Comparison of ENCODE assay signal across 8 cellular contexts in the genomic region with DNA sequence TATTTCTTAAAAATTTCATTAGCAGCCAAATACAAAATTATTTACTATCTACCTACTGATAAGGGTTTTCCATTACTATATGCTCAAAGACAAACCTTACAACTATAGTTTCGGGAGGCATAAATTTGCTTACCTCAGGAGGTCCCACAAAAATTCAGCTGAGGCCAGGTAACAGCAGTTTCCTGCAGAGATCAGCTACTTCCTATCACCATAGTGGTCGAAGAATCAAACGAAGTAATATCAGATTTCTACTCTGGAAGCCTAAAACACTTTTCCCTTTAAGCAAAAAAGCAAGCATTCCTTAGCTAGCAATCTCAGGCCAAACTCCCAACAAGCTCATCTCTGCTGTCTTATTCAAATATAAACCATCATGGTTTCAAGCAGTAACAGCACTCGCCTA. TPM values are rescaled to one million over a fixed set of nuclear protein-coding genes. Genes with fewer than 3 reads are reported as not detected.
DNase-seq lines count a peak whose midpoint lies in the region; ATAC-seq and TF ChIP-seq lines count a peak whose summit lies in the region.

No MANE protein-coding gene starts in this region.

- H3K9me3 ChIP-seq in adrenal gland (replicated peaks in 1 of 3) (no peaks in the 10 kb centered on the region), uterus (no peaks in the 10 kb centered on the region)

- no peak for ATAC-seq in natural killer cell

- H3K4me1 ChIP-seq in adrenal gland (replicated peaks in 1 of 2) (peaks cover 16 to 65% of the 10 kb centered on the region in 2 donors), uterus (peaks cover 4 to 19% of the 10 kb centered on the region in 2 donors)

- intact Hi-C loops in CD14-positive monocyte (cut with micrococcal nuclease) = no loop called here
- intact Hi-C loops in natural killer cell (cut with micrococcal nuclease) = loop anchor here (5.0 kb wide), 1 partner anchor 218 kb away; no protein-coding TSS in a partner anchor
- intact Hi-C loops in adrenal gland (cut with DNase I) = no loop called here
- intact Hi-C loops in uterus (cut with DNase I; ENCODE audit: low total_unique reads) = no loop called here

- 46 to 62% (median 53%) methylated on average over 4 of the region's 4 CpGs for WGBS in adrenal gland, 4 donors

- H3K36me3 Mint-ChIP-seq in CD14-positive monocyte = peaks cover 0 to 11% of the 10 kb centered on the region in 2 donors
- no peaks in the 10 kb centered on the region for H3K36me3 Mint-ChIP-seq in natural killer cell

- peak overlapping the region; percentile 21 to 67 for H3K4me3 Mint-ChIP-seq in CD14-positive monocyte
- peak overlapping the region; percentile 97 for H3K4me3 Mint-ChIP-seq in natural killer cell

- DNase-seq in CD14-positive monocyte (ENCODE audit: low spot score) (no peak), NAMALWA (ENCODE audit: low spot score) (peak; percentile 26), dedifferentiated amniotic fluid mesenchymal stem cell (ENCODE audit: extremely low spot score) (peak; percentile 22), natural killer cell (no peak), adrenal gland (no peak), uterus (no peak), AG08396 (ENCODE audit: low spot score) (no peak)
- DNase-seq in effector CD8-positive, alpha-beta T cell (lab: John Stamatoyannopoulos, UW) = no peak

- TF ChIP-seq POLR2A in adrenal gland (IDR thresholded peaks at IDR 0.05) (no peak), uterus (IDR thresholded peaks at IDR 0.05) (no peak)

- H3K36me3 ChIP-seq in adrenal gland (replicated peaks in 1 of 2) (no peaks in the 10 kb centered on the region), uterus (no peaks in the 10 kb centered on the region)

- no peak overlapping the region for H3K4me3 ChIP-seq in adrenal gland
- H3K4me3 ChIP-seq in uterus = no peak overlapping the region

- H3K27ac ChIP-seq in adrenal gland (no peak overlapping the region), uterus (no peak overlapping the region)

- no peak for TF ChIP-seq CTCF in CD14-positive monocyte (IDR thresholded peaks at IDR 0.05)
- no peak for TF ChIP-seq CTCF in natural killer cell (IDR thresholded peaks at IDR 0.05)
- no peak for TF ChIP-seq CTCF in adrenal gland (IDR thresholded peaks at IDR 0.05)
- TF ChIP-seq CTCF in uterus (IDR thresholded peaks at IDR 0.05) = no peak

- H3K9me3 Mint-ChIP-seq in CD14-positive monocyte = no peaks in the 10 kb centered on the region
- no peaks in the 10 kb centered on the region for H3K9me3 Mint-ChIP-seq in natural killer cell

- H3K27me3 ChIP-seq in adrenal gland = no peaks in the 10 kb centered on the region
- H3K27me3 ChIP-seq in uterus = no peaks in the 10 kb centered on the region

- H3K27me3 Mint-ChIP-seq in CD14-positive monocyte (ENCODE audit: low read depth in 3 of 3) = no peaks in the 10 kb centered on the region
- H3K27me3 Mint-ChIP-seq in natural killer cell (ENCODE audit: low read depth in 2 of 2) = no peaks in the 10 kb centered on the region

- H3K4me1 Mint-ChIP-seq in CD14-positive monocyte (peaks cover 48% of the 10 kb centered on the region), natural killer cell (peaks cover 47 to 58% of the 10 kb centered on the region in 2 donors)

- H3K27ac Mint-ChIP-seq in CD14-positive monocyte (peak overlapping the region in 4 of 7 donors; percentile 3 to 65 (median 20)), natural killer cell (peak overlapping the region; percentile 79 to 99)

RNA-seq across cellular contexts. Expression of gene NAP1L4, which starts 3.1 kb away (rescaled TPM):
- polyA plus RNA-seq in CD14-positive monocyte (10 to 100 TPM; 42.1 to 44.9 TPM), adrenal gland (100 to 1,000 TPM in 1 of 3 donors, 10 to 100 TPM in 2; 63.1 to 100 (median 80.3) TPM)
- total RNA-seq in natural killer cell (100 to 1,000 TPM; 219 to 244 (median 237) TPM), adrenal gland (10 to 100 TPM; 39.7 to 94.9 (median 76.6) TPM), uterus (100 to 1,000 TPM in 3 of 4 donors, 10 to 100 TPM in 1; 96.1 to 183 (median 129) TPM)

RNA-seq across cellular contexts. Expression of gene PHLDA2, which starts 59.8 kb away (rescaled TPM):
- polyA plus RNA-seq in CD14-positive monocyte = 1 to 10 TPM; 2.6 to 4.7 TPM
- total RNA-seq in natural killer cell = 1 to 10 TPM in 2 of 3 donors, under 1 TPM in 1; 0.79 to 3.2 (median 2.2) TPM
- 1 to 10 TPM in 6 of 8 donors, not detected in 2; 1.4 to 8.7 (median 2.3) TPM for total RNA-seq in adrenal gland
- 1 to 10 TPM in 2 of 3 donors, not detected in 1; 1.1 to 8.9 TPM for polyA plus RNA-seq in adrenal gland
- 1 to 10 TPM in 1 of 4 donors, not detected in 3; 5.2 TPM for total RNA-seq in uterus

Comparison
In these comparisons a context has a peak if more than half of its experiments do, and no peak if none do; other contexts are left out.
1. DNase-seq: peak in NAMALWA (single experiment) and dedifferentiated amniotic fluid mesenchymal stem cell (single experiment); none in CD14-positive monocyte (single experiment), natural killer cell (single experiment), adrenal gland (0 of 7), effector CD8-positive, alpha-beta T cell (single experiment), uterus (0 of 2) and AG08396 (single experiment).